1 cellular context compared by ENCODE assay signal in genomic region chr1:58888776-58889341, GRCh38.
A peak's percentile ranks its signal among the peaks of the same experiment; 100 is the strongest.
TF ChIP-seq lines count a peak whose summit lies in the region.

No MANE protein-coding gene starts in this region.

TF ChIP-seq in K562, 482 proteins besides CTCF, POLR2A, EP300 and RAD21:
- TF ChIP-seq, protein P1, sequence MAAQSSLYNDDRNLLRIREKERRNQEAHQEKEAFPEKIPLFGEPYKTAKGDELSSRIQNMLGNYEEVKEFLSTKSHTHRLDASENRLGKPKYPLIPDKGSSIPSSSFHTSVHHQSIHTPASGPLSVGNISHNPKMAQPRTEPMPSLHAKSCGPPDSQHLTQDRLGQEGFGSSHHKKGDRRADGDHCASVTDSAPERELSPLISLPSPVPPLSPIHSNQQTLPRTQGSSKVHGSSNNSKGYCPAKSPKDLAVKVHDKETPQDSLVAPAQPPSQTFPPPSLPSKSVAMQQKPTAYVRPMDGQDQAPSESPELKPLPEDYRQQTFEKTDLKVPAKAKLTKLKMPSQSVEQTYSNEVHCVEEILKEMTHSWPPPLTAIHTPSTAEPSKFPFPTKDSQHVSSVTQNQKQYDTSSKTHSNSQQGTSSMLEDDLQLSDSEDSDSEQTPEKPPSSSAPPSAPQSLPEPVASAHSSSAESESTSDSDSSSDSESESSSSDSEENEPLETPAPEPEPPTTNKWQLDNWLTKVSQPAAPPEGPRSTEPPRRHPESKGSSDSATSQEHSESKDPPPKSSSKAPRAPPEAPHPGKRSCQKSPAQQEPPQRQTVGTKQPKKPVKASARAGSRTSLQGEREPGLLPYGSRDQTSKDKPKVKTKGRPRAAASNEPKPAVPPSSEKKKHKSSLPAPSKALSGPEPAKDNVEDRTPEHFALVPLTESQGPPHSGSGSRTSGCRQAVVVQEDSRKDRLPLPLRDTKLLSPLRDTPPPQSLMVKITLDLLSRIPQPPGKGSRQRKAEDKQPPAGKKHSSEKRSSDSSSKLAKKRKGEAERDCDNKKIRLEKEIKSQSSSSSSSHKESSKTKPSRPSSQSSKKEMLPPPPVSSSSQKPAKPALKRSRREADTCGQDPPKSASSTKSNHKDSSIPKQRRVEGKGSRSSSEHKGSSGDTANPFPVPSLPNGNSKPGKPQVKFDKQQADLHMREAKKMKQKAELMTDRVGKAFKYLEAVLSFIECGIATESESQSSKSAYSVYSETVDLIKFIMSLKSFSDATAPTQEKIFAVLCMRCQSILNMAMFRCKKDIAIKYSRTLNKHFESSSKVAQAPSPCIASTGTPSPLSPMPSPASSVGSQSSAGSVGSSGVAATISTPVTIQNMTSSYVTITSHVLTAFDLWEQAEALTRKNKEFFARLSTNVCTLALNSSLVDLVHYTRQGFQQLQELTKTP (IDR thresholded peaks at IDR 0.05; ENCODE audit: low read depth in 1 of 2, partially characterized antibody in 2 of 2): no peak
- no peak for TF ChIP-seq KDM2B (CRISPR knock-in tag; IDR thresholded peaks at IDR 0.05)
- TF ChIP-seq THAP7 (CRISPR knock-in tag; IDR thresholded peaks at IDR 0.05): no peak
- no peak for TF ChIP-seq SAFB2 (IDR thresholded peaks at IDR 0.05; ENCODE audit: borderline replicate concordance, low read depth, low read length, severe bottlenecking)
- TF ChIP-seq CBX2 (IDR thresholded peaks at IDR 0.05; ENCODE audit: insufficient read depth, low read length, poor library complexity, severe bottlenecking): no peak
- no peak for TF ChIP-seq GABPB1 (CRISPR knock-in tag; IDR thresholded peaks at IDR 0.05)
- TF ChIP-seq RBM14 (IDR thresholded peaks at IDR 0.05; ENCODE audit: borderline replicate concordance, insufficient read depth, low read depth, low read length): no peak
- TF ChIP-seq, protein P2, sequence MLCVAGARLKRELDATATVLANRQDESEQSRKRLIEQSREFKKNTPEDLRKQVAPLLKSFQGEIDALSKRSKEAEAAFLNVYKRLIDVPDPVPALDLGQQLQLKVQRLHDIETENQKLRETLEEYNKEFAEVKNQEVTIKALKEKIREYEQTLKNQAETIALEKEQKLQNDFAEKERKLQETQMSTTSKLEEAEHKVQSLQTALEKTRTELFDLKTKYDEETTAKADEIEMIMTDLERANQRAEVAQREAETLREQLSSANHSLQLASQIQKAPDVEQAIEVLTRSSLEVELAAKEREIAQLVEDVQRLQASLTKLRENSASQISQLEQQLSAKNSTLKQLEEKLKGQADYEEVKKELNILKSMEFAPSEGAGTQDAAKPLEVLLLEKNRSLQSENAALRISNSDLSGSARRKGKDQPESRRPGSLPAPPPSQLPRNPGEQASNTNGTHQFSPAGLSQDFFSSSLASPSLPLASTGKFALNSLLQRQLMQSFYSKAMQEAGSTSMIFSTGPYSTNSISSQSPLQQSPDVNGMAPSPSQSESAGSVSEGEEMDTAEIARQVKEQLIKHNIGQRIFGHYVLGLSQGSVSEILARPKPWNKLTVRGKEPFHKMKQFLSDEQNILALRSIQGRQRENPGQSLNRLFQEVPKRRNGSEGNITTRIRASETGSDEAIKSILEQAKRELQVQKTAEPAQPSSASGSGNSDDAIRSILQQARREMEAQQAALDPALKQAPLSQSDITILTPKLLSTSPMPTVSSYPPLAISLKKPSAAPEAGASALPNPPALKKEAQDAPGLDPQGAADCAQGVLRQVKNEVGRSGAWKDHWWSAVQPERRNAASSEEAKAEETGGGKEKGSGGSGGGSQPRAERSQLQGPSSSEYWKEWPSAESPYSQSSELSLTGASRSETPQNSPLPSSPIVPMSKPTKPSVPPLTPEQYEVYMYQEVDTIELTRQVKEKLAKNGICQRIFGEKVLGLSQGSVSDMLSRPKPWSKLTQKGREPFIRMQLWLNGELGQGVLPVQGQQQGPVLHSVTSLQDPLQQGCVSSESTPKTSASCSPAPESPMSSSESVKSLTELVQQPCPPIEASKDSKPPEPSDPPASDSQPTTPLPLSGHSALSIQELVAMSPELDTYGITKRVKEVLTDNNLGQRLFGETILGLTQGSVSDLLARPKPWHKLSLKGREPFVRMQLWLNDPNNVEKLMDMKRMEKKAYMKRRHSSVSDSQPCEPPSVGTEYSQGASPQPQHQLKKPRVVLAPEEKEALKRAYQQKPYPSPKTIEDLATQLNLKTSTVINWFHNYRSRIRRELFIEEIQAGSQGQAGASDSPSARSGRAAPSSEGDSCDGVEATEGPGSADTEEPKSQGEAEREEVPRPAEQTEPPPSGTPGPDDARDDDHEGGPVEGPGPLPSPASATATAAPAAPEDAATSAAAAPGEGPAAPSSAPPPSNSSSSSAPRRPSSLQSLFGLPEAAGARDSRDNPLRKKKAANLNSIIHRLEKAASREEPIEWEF (CRISPR knock-in tag; IDR thresholded peaks at IDR 0.05): no peak
- no peak for TF ChIP-seq ZNF75A (CRISPR knock-in tag; IDR thresholded peaks at IDR 0.05)
- no peak for TF ChIP-seq NFIX (CRISPR knock-in tag; IDR thresholded peaks at IDR 0.05; ENCODE audit: low read depth)
- peak; percentile 51; the same call in 1 of the 2 replicates for TF ChIP-seq ATF3 (IDR thresholded peaks at IDR 0.05)
- TF ChIP-seq ATF3 (CRISPR knock-in tag; conservative IDR thresholded peaks at IDR 0.05): no peak
- TF ChIP-seq ARID1B (IDR thresholded peaks at IDR 0.05): 0 out of 2 replicates have a peak, but pooled peaks have one; percentile 12
- TF ChIP-seq RFX1 (IDR thresholded peaks at IDR 0.05): peak; percentile 33
- TF ChIP-seq ZNF717 (CRISPR knock-in tag; IDR thresholded peaks at IDR 0.05): no peak
- no peak for TF ChIP-seq PCBP1 (IDR thresholded peaks at IDR 0.05; ENCODE audit: low read depth, low read length, poor library complexity, severe bottlenecking)
- TF ChIP-seq TAF1 (IDR thresholded peaks at IDR 0.05; ENCODE audit: control insufficient read depth, extremely low read depth, insufficient read depth, low read length, severe bottlenecking): no peak
- TF ChIP-seq ZBTB12 (CRISPR knock-in tag; IDR thresholded peaks at IDR 0.05): no peak
- peak; percentile 50; the same call in 1 of the 2 replicates for TF ChIP-seq FOSL1 (tag; conservative IDR thresholded peaks at IDR 0.05)
- no peak for TF ChIP-seq BRF2 (IDR thresholded peaks at IDR 0.05; ENCODE audit: borderline replicate concordance, insufficient read depth, insufficient read length)
- TF ChIP-seq NFE2 (IDR thresholded peaks at IDR 0.05; ENCODE audit: low read depth): 0 out of 2 replicates have a peak, but pooled peaks have one; percentile 2
- TF ChIP-seq RBFOX2 (IDR thresholded peaks at IDR 0.05; ENCODE audit: low read depth, low read length): no peak
- TF ChIP-seq JUND (IDR thresholded peaks at IDR 0.05; ENCODE audit: borderline replicate concordance, low read depth, low read length): peak; percentile 47; the same call in 1 of the 2 replicates
- no peak; the same call in 2 of the 3 replicates for TF ChIP-seq JUND (tag; IDR thresholded peaks at IDR 0.05; ENCODE audit: borderline replicate concordance, low read depth, low read length)
- no peak for TF ChIP-seq NRF1 (conservative IDR thresholded peaks at IDR 0.05 in 1 of 2, IDR thresholded peaks at IDR 0.05 in 1 of 2)
- no peak for TF ChIP-seq ZNF586 (CRISPR knock-in tag; conservative IDR thresholded peaks at IDR 0.05)
- TF ChIP-seq THRAP3 (IDR thresholded peaks at IDR 0.05; ENCODE audit: borderline replicate concordance): no peak
- TF ChIP-seq CTBP1 (IDR thresholded peaks at IDR 0.05; ENCODE audit: borderline replicate concordance): no peak
